Comparison of ENCODE assay signal across 1 cellular context in genomic region chr2:241187835-241188234, GRCh38.
TF ChIP-seq lines count a peak whose summit lies in the region.

No MANE protein-coding gene starts in this region.

TF ChIP-seq in GM12878, 131 proteins besides CTCF, POLR2A, EP300 and RAD21:
- TF ChIP-seq MTA3 (IDR thresholded peaks at IDR 0.05; ENCODE audit: borderline replicate concordance, low read length) (no peak), GATAD2B (conservative IDR thresholded peaks at IDR 0.05; ENCODE audit: low read depth) (no peak), YY1 (IDR thresholded peaks at IDR 0.05; ENCODE audit: low read depth, low read length) (no peak), CREM (IDR thresholded peaks at IDR 0.05; ENCODE audit: low read depth) (no peak), IRF3 (IDR thresholded peaks at IDR 0.05) (no peak), HSF1 (IDR thresholded peaks at IDR 0.05; ENCODE audit: low read depth, low read length) (no peak), SKIL (IDR thresholded peaks at IDR 0.05; ENCODE audit: low read depth, poor library complexity, severe bottlenecking) (no peak), ZZZ3 (IDR thresholded peaks at IDR 0.05; ENCODE audit: control insufficient read depth, insufficient read length, low read depth) (no peak), POLR2AphosphoS2 (IDR thresholded peaks at IDR 0.05; ENCODE audit: low read depth, low read length) (no peak), BMI1 (IDR thresholded peaks at IDR 0.05; ENCODE audit: borderline replicate concordance) (no peak), ZNF217 (IDR thresholded peaks at IDR 0.05) (no peak), BCLAF1 (IDR thresholded peaks at IDR 0.05) (no peak), MAX (IDR thresholded peaks at IDR 0.05; ENCODE audit: low read depth, low read length) (no peak), NFXL1 (IDR thresholded peaks at IDR 0.05; ENCODE audit: borderline replicate concordance) (no peak), RB1 (IDR thresholded peaks at IDR 0.05; ENCODE audit: borderline replicate concordance) (no peak)
TF ChIP-seq in GM12878: peak in this region for 0.
